Comparison of ENCODE assay signal across 31 cellular contexts in the genomic region with DNA sequence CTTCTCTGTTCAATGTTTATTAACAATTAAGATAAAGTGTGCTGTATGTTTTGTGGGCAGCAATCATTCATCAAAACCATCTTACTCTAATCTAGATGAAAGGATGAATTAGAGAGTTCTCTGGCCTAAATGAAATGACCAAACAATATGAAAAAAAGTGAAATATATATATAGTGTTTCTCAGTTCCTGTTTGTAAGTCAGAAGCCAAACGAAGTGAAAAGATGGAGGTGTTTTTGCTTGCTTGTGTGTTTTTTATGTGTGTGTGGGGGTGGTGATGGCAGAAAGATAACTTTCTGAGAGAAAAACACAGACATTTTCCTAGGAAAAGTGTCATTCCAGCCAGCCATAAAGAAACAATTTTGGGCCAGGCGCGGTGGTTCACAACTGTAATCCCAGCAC.
DNase-seq lines count a peak whose midpoint lies in the region; ATAC-seq, FAIRE-seq and TF ChIP-seq lines count a peak whose summit lies in the region.
"Had no signal": no experiment of that assay in that cellular context is flagged by ENCODE, and none has a peak within 500 bp of the region (broad histone marks: within the 10 kb centered on the region; RNA-seq: fewer than 3 reads in every experiment).

No MANE protein-coding gene starts in this region.

- H3K27me3 Mint-ChIP-seq in mesothelial cell of epicardium (ENCODE audit: low read depth) (no peaks in the 10 kb centered on the region), GM23338 (ENCODE audit: insufficient read depth, low read depth, poor library complexity) (no peaks in the 10 kb centered on the region)
- H3K27me3 Mint-ChIP-seq: CD4-positive, alpha-beta memory T cell; T-helper 17 cell had no signal

- H3K4me1 ChIP-seq in OCI-LY1 (ENCODE audit: insufficient read depth, low read length, severe bottlenecking) (peaks cover 19% of the 10 kb centered on the region), GM23338 (ENCODE audit: insufficient read depth) (no peaks in the 10 kb centered on the region)
- H3K4me1 ChIP-seq: A549, Peyer's patch had no signal

- H3K27me3 ChIP-seq in OCI-LY1 (ENCODE audit: insufficient read depth, low read length) (no peaks in the 10 kb centered on the region), GM23338 (ENCODE audit: insufficient read depth) (no peaks in the 10 kb centered on the region)
- H3K27me3 ChIP-seq: BLaER1 treated with 17β-estradiol and CSF1 and Interleukin-3, amounts not matched to agents 10 nM and 100 nM; Peyer's patch had no signal

- H3K36me3 Mint-ChIP-seq in mesothelial cell of epicardium (no peaks in the 10 kb centered on the region), GM23338 (ENCODE audit: low read depth) (no peaks in the 10 kb centered on the region)
- H3K36me3 Mint-ChIP-seq: CD4-positive, alpha-beta memory T cell had no signal

- no peak for DNase-seq in GM12891 (ENCODE audit: insufficient read length, low spot score)
- no peak for DNase-seq in mesothelial cell of epicardium (ENCODE audit: low spot score in 2 of 2, unreplicated experiment in 2 of 2)
- DNase-seq in GM23338 (ENCODE audit: low spot score), result no peak
- no peak for DNase-seq in stimulated activated naive CD4-positive, alpha-beta T cell treated with Interleukin-2 at 50 U/mL for 16 hours (lab: John Stamatoyannopoulos, UW)
- no peak for DNase-seq in NCI-H146 treated with DMSO at 0.1 percent for 48 hours (lab: John Stamatoyannopoulos, UW; ENCODE audit: unreplicated experiment)
- no peak for DNase-seq in activated CD4-positive, CD25-positive, alpha-beta regulatory T cell treated with anti-CD3 and anti-CD28 coated beads, Interleukin-2, amount 50 U/mL, for 72 hours
- DNase-seq: AML-193; CD4-positive, alpha-beta memory T cell; COR-L47; KBM-7; NCI-H1092; NCI-H1417 treated with DMSO at 0.1 percent for 48 hours; NCI-H187 treated with DMSO at 0.1 percent for 48 hours; NCI-H2171 treated with DMSO at 0.1 percent for 48 hours; NCI-H345; NCI-H510A treated with DMSO at 0.1 percent for 48 hours; NCI-H748 treated with DMSO at 0.1 percent for 48 hours; NK-92 treated with Interleukin-12 subunit alpha and Interleukin-12 subunit beta, amount 100 ng/mL, for 24 hours; OCI-M1; Peyer's patch; SK-N-SH; SW 1271; T-helper 17 cell; T1000 had no signal

- H3K27ac ChIP-seq in OCI-LY1 (ENCODE audit: low read depth, low read length, poor library complexity, severe bottlenecking) (peak overlapping the region; percentile 62), GM23338 (ENCODE audit: low read depth) (no peak overlapping the region)
- H3K27ac ChIP-seq: A549; BLaER1 treated with 17β-estradiol and CSF1 and Interleukin-3, amounts not matched to agents 10 nM and 100 nM; Peyer's patch had no signal

- TF ChIP-seq CTCF in OCI-LY1 (IDR thresholded peaks at IDR 0.05; ENCODE audit: low read length) (no peak), mesothelial cell of epicardium (IDR thresholded peaks at IDR 0.05; ENCODE audit: unreplicated experiment) (no peak), GM23338 (conservative IDR thresholded peaks at IDR 0.05; ENCODE audit: low read depth in 2 of 2) (no peak)

- no peaks in the 10 kb centered on the region for H4K20me1 ChIP-seq in OCI-LY1 (ENCODE audit: insufficient read depth, low read length)
- H4K20me1 ChIP-seq in GM23338 (replicated peaks; ENCODE audit: insufficient read depth), result no peaks in the 10 kb centered on the region
- H4K20me1 ChIP-seq: BLaER1 treated with 17β-estradiol and CSF1 and Interleukin-3, amounts not matched to agents 10 nM and 100 nM had no signal

- peak overlapping the region; percentile 30; the same call in 1 of the 2 replicates for H3K4me2 ChIP-seq in OCI-LY1 (ENCODE audit: low read length)
- H3K4me2 ChIP-seq in GM23338, result no peak overlapping the region
- H3K4me2 ChIP-seq: A549, SK-N-SH had no signal

- no peaks in the 10 kb centered on the region for H3F3A ChIP-seq in OCI-LY1 (ENCODE audit: insufficient read depth, low read length)
- no peaks in the 10 kb centered on the region for H3F3A ChIP-seq in GM23338 (replicated peaks; ENCODE audit: low read depth)

- H2AFZ ChIP-seq in OCI-LY1 (ENCODE audit: low read length) (peak overlapping the region; percentile 41; the same call in 1 of the 2 replicates), GM23338 (no peak overlapping the region)

- no peak for FAIRE-seq in GM12891 (lab: Jason Lieb, UNC)
- FAIRE-seq: A549, G401.6, GM18507, H54 had no signal

- no peak overlapping the region for H3K4me3 Mint-ChIP-seq in mesothelial cell of epicardium
- no peak overlapping the region for H3K4me3 Mint-ChIP-seq in GM23338
- H3K4me3 Mint-ChIP-seq: CD4-positive, alpha-beta memory T cell; T-helper 17 cell had no signal

- H3K9ac ChIP-seq in OCI-LY1 (ENCODE audit: low read length), result no peak overlapping the region
- H3K9ac ChIP-seq: BLaER1 treated with 17β-estradiol and CSF1 and Interleukin-3, amounts not matched to agents 10 nM and 100 nM; SK-N-SH had no signal

- H3K36me3 ChIP-seq in OCI-LY1 (ENCODE audit: insufficient read depth, low read length) (no peaks in the 10 kb centered on the region), GM23338 (ENCODE audit: insufficient read depth) (no peaks in the 10 kb centered on the region)
- H3K36me3 ChIP-seq: BLaER1 treated with 17β-estradiol and CSF1 and Interleukin-3, amounts not matched to agents 10 nM and 100 nM; Peyer's patch had no signal

- H3K9me3 Mint-ChIP-seq in mesothelial cell of epicardium (no peaks in the 10 kb centered on the region), GM23338 (no peaks in the 10 kb centered on the region)

- H3K79me2 ChIP-seq in OCI-LY1 (ENCODE audit: insufficient read depth, low read length), result no peaks in the 10 kb centered on the region
- no peaks in the 10 kb centered on the region for H3K79me2 ChIP-seq in GM23338 (replicated peaks; ENCODE audit: insufficient read depth)

- TF ChIP-seq POLR2A in GM12891 (IDR thresholded peaks at IDR 0.05; ENCODE audit: low read depth, low read length), result no peak

- H3K9me2 ChIP-seq in OCI-LY1 (ENCODE audit: low read depth, low read length) (no peaks in the 10 kb centered on the region), GM23338 (ENCODE audit: insufficient read depth) (no peaks in the 10 kb centered on the region)
- H3K9me2 ChIP-seq: SK-N-SH had no signal

- H3K27ac Mint-ChIP-seq in mesothelial cell of epicardium (peak overlapping the region; percentile 24), GM23338 (no peak overlapping the region)
- H3K27ac Mint-ChIP-seq: CD4-positive, alpha-beta memory T cell; T-helper 17 cell had no signal

- H3K9me3 ChIP-seq in OCI-LY1 (ENCODE audit: low read length), result no peaks in the 10 kb centered on the region
- H3K9me3 ChIP-seq: A549; BLaER1 treated with 17β-estradiol and CSF1 and Interleukin-3, amounts not matched to agents 10 nM and 100 nM; Peyer's patch; SK-N-SH had no signal

- ATAC-seq in HG03066 (IDR thresholded peaks at IDR 0.05; ENCODE audit: low read depth, unreplicated experiment), result peak; percentile 82
- no peak for ATAC-seq in GM23338
- ATAC-seq: A549, T-helper 17 cell had no signal

- no peak overlapping the region for H3K4me3 ChIP-seq in OCI-LY1 (ENCODE audit: low read depth, low read length, poor library complexity, severe bottlenecking)
- no peak overlapping the region for H3K4me3 ChIP-seq in GM23338
- H3K4me3 ChIP-seq: A549; BLaER1 treated with 17β-estradiol and CSF1 and Interleukin-3, amounts not matched to agents 10 nM and 100 nM; Peyer's patch had no signal

- H3K4me1 Mint-ChIP-seq in mesothelial cell of epicardium, result peaks cover 23% of the 10 kb centered on the region
- peaks cover 7% of the 10 kb centered on the region; the same call in 2 of the 3 replicates for H3K4me1 Mint-ChIP-seq in GM23338
- H3K4me1 Mint-ChIP-seq: CD4-positive, alpha-beta memory T cell; T-helper 17 cell had no signal

TF ChIP-seq in GM12891, 5 proteins besides CTCF, POLR2A, EP300 and RAD21:
- TF ChIP-seq POU2F2 (IDR thresholded peaks at IDR 0.05; ENCODE audit: low read depth, low read length) (no peak), SPI1 (IDR thresholded peaks at IDR 0.05; ENCODE audit: low read depth, low read length) (peak; percentile 92)

TF ChIP-seq in GM23338, 12 proteins besides CTCF, POLR2A, EP300 and RAD21 (continues in another document):
- no peak for TF ChIP-seq STAT1 (IDR thresholded peaks at IDR 0.05; ENCODE audit: unreplicated experiment)
- no peak for TF ChIP-seq ZNF114 (CRISPR knock-in tag; IDR thresholded peaks at IDR 0.05)
